Comparison of ENCODE assay signal across 16 cellular contexts in genomic region chr9:130731355-130731754, GRCh38. TPM values are rescaled to one million over a fixed set of nuclear protein-coding genes. Genes with fewer than 3 reads are reported as not detected.
DNase-seq lines count a peak whose midpoint lies in the region; ATAC-seq and TF ChIP-seq lines count a peak whose summit lies in the region.
"Had no signal": no experiment of that assay in that cellular context is flagged by ENCODE, and none has a peak within 500 bp of the region (broad histone marks: within the 10 kb centered on the region; RNA-seq: fewer than 3 reads in every experiment).

No MANE protein-coding gene starts in this region.

- no peak overlapping the region for H3K27ac ChIP-seq in dorsolateral prefrontal cortex
- H3K27ac ChIP-seq: gastroesophageal sphincter, neural progenitor cell, upper lobe of right lung had no signal

- peak; percentile 58 for ATAC-seq in left lobe of liver
- no peak for ATAC-seq in GM18517 (IDR thresholded peaks at IDR 0.05; ENCODE audit: unreplicated experiment)
- no peak for ATAC-seq in HG02623 (IDR thresholded peaks at IDR 0.05; ENCODE audit: unreplicated experiment)
- ATAC-seq: activated T-cell treated with anti-CD3 and anti-CD28 coated beads, Interleukin-2, amount 50 U/mL, for 4 hours; gastroesophageal sphincter; upper lobe of right lung had no signal

- DNase-seq in COR-L47 (lab: John Stamatoyannopoulos, UW) (peak; percentile 50), NCI-H1417 (lab: John Stamatoyannopoulos, UW) (peak in 2 of 3 experiments; percentile 60 to 93), NCI-H748 treated with DMSO at 0.1 percent for 48 hours (lab: John Stamatoyannopoulos, UW) (peak; percentile 88), left lobe of liver (ENCODE audit: low spot score) (no peak), NOMO-1 treated with DMSO at 0.1 percent for 48 hours (lab: John Stamatoyannopoulos, UW; ENCODE audit: unreplicated experiment) (no peak), dorsolateral prefrontal cortex (no peak)
- DNase-seq: activated CD4-positive, alpha-beta T cell treated with anti-CD3 and anti-CD28 coated beads, Interleukin-2, amount 50 U/mL, for 1 hour; activated T-cell treated with anti-CD3 and anti-CD28 coated beads, Interleukin-2, amount 50 U/mL, for 4 hours; sigmoid colon; stimulated activated CD4-positive, alpha-beta T cell treated with anti-CD3 and anti-CD28 coated beads, Interleukin-4, amount 100 ng/mL, for 24 hours; T1000; upper lobe of right lung had no signal

- H3K27me3 ChIP-seq in dorsolateral prefrontal cortex, result no peaks in the 10 kb centered on the region
- H3K27me3 ChIP-seq: gastroesophageal sphincter, neural progenitor cell, sigmoid colon, upper lobe of right lung had no signal

- no peak overlapping the region for H3K4me3 ChIP-seq in dorsolateral prefrontal cortex
- H3K4me3 ChIP-seq: gastroesophageal sphincter, neural progenitor cell, sigmoid colon, upper lobe of right lung had no signal

- no peak for TF ChIP-seq CTCF in dorsolateral prefrontal cortex (IDR thresholded peaks at IDR 0.05 in 54 of 56, conservative IDR thresholded peaks at IDR 0.05 in 2 of 56; ENCODE audit: low read depth in 1 of 56, partially characterized antibody in 56 of 56)

- intact Hi-C loops in dorsolateral prefrontal cortex (cut with DNase I), result no loop called here

RNA-seq across cellular contexts. Expression of gene EXOSC2, which starts 37.8 kb away (rescaled TPM):
- total RNA-seq in left lobe of liver (12.9 TPM), dorsolateral prefrontal cortex (10 to 100 TPM; 24.6 to 43.4 (median 32.7) TPM)

Comparison
In these comparisons a context has a peak if more than half of its experiments do, and no peak if none do; other contexts are left out.
1. DNase-seq: peak in COR-L47 (single experiment), NCI-H1417 (2 of 3) and NCI-H748 treated with DMSO at 0.1 percent for 48 hours (single experiment); none in left lobe of liver (single experiment), NOMO-1 treated with DMSO at 0.1 percent for 48 hours (single experiment) and dorsolateral prefrontal cortex (0 of 10).